2 cellular contexts compared by ENCODE assay signal in genomic region chr10:102770108-102770482, GRCh38.
TF ChIP-seq lines count a peak whose summit lies in the region.

No MANE protein-coding gene starts in this region.

TF ChIP-seq in A549, 52 proteins besides CTCF, POLR2A, EP300 and RAD21:
- TF ChIP-seq KDM5A (IDR thresholded peaks at IDR 0.05) (no peak), TFCP2L1 (CRISPR knock-in tag; IDR thresholded peaks at IDR 0.05) (no peak)

TF ChIP-seq in SK-N-SH, 30 proteins besides CTCF, POLR2A, EP300 and RAD21:
- TF ChIP-seq SIN3A (IDR thresholded peaks at IDR 0.05; ENCODE audit: borderline replicate concordance, low read depth, low read length): no peak
- TF ChIP-seq IRF3 (IDR thresholded peaks at IDR 0.05; ENCODE audit: low read depth, low read length): no peak
- no peak for TF ChIP-seq FOSL2 (IDR thresholded peaks at IDR 0.05; ENCODE audit: borderline replicate concordance, low read depth)
- no peak for TF ChIP-seq EZH2phosphoT487 (IDR thresholded peaks at IDR 0.05; ENCODE audit: borderline replicate concordance, low read depth)
- TF ChIP-seq NFIC (IDR thresholded peaks at IDR 0.05; ENCODE audit: borderline replicate concordance): no peak
- no peak for TF ChIP-seq TCF12 (IDR thresholded peaks at IDR 0.05)
